19 cellular contexts compared by ENCODE assay signal in the genomic region with DNA sequence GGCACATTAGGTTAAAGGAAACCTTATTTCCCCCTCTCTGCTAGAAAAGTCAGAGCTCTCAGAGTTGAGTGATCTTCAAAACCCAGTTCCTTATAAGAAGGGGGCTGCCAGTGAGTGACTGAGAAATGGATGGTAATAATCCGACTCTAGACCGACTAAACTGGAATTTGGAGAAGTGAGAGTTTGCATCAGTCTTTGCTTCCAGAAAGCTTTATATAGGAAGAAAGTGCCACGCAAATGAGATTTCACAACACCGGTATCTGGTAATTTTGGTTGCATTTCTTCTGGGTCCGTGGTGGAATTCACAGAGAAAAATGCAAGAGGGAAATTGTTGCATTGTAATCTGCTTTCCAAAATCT.
A peak's percentile ranks its signal among the peaks of the same experiment; 100 is the strongest.
DNase-seq lines count a peak whose midpoint lies in the region; ATAC-seq and TF ChIP-seq lines count a peak whose summit lies in the region.
"Had no signal": no experiment of that assay in that cellular context is flagged by ENCODE, and none has a peak within 500 bp of the region (broad histone marks: within the 10 kb centered on the region; RNA-seq: fewer than 3 reads in every experiment).

No MANE protein-coding gene starts in this region.

- DNase-seq in heart right ventricle: no peak
- DNase-seq in right atrium auricular region (ENCODE audit: low spot score): no peak
- DNase-seq in SIG-M5 (lab: John Stamatoyannopoulos, UW): peak; percentile 67
- peak; percentile 25 for DNase-seq in superior temporal gyrus (ENCODE audit: extremely low spot score)
- DNase-seq in stimulated activated naive CD4-positive, alpha-beta T cell treated with Interleukin-2 at 50 U/mL for 16 hours (lab: John Stamatoyannopoulos, UW): no peak
- DNase-seq in GM13977 (ENCODE audit: low spot score): no peak
- DNase-seq: activated CD4-positive, alpha-beta T cell treated with anti-CD3 and anti-CD28 coated beads, Interleukin-2, amount 10 ng/mL, durations not matched to agents 24 days and 14 days; activated naive CD8-positive, alpha-beta T cell treated with anti-CD3 and anti-CD28 coated beads for 36 hours; Caco-2; kidney; mesenchymal stem cell; NCI-H187; NCI-H748 treated with DMSO at 0.1 percent for 48 hours; occipital lobe; T-helper 17 cell; upper lobe of left lung had no signal

- no peak for TF ChIP-seq CTCF in heart right ventricle (IDR thresholded peaks at IDR 0.05)
- TF ChIP-seq CTCF in right atrium auricular region (IDR thresholded peaks at IDR 0.05): no peak
- TF ChIP-seq CTCF in GM13977 (IDR thresholded peaks at IDR 0.05; ENCODE audit: extremely low read depth, insufficient read depth, missing control alignments): no peak

- in situ Hi-C loops in GM13977 (cut with MboI; ENCODE audit: low pct_unique_long_range_greater_than_20kb, low sequenced_read_pairs, unreplicated experiment): no loop called here

- H3K4me1 ChIP-seq in heart right ventricle (peaks cover 0 to 13% (median 0%) of the 10 kb centered on the region in 9 donors), right atrium auricular region (no peaks in the 10 kb centered on the region), iPS-18a (ENCODE audit: control insufficient read depth, low read depth, low read length) (peaks cover 33% of the 10 kb centered on the region)

- WGBS in heart right ventricle, 2 donors: 80% methylated on average over 5 of the region's 5 CpGs

- no peak overlapping the region for H3K4me3 ChIP-seq in heart right ventricle
- no peak overlapping the region for H3K4me3 ChIP-seq in right atrium auricular region
- H3K4me3 ChIP-seq in iPS-18a (ENCODE audit: low read length): peak overlapping the region; percentile 29
- H3K4me3 ChIP-seq: upper lobe of left lung had no signal

- peaks cover 0 to 31% (median 2%) of the 10 kb centered on the region in 7 donors for H3K27me3 ChIP-seq in heart right ventricle
- no peaks in the 10 kb centered on the region for H3K27me3 ChIP-seq in right atrium auricular region
- H3K27me3 ChIP-seq in iPS-18a (ENCODE audit: control insufficient read depth, insufficient read depth, low read length): no peaks in the 10 kb centered on the region
- H3K27me3 ChIP-seq: upper lobe of left lung had no signal

- no peaks in the 10 kb centered on the region for H3K36me3 ChIP-seq in heart right ventricle
- H3K36me3 ChIP-seq in right atrium auricular region: no peaks in the 10 kb centered on the region
- H3K36me3 ChIP-seq in iPS-18a (ENCODE audit: control insufficient read depth, low read depth, low read length): no peaks in the 10 kb centered on the region
- H3K36me3 ChIP-seq: upper lobe of left lung had no signal

- H3K9ac ChIP-seq in iPS-18a (ENCODE audit: low read length): no peak overlapping the region

- H3K9me3 ChIP-seq in heart right ventricle: no peaks in the 10 kb centered on the region
- no peaks in the 10 kb centered on the region for H3K9me3 ChIP-seq in right atrium auricular region
- H3K9me3 ChIP-seq in iPS-18a (ENCODE audit: control insufficient read depth, low read depth, low read length): no peaks in the 10 kb centered on the region
- H3K9me3 ChIP-seq: Caco-2, upper lobe of left lung had no signal

- intact Hi-C loops in heart right ventricle (cut with DNase I): loop anchor here in 1 of 10 donors (10.0 kb wide), 1 partner anchor 246 kb away; no protein-coding TSS in a partner anchor

- peak in 7 of 8 donors; percentile 19 to 74 (median 56) for ATAC-seq in heart right ventricle
- ATAC-seq in GM19463 (IDR thresholded peaks at IDR 0.05; ENCODE audit: unreplicated experiment): no peak
- ATAC-seq: activated T-helper 17 cell treated with anti-CD3 and anti-CD28 coated beads, Interleukin-2, amount 50 U/mL, for 72 hours; T-helper 17 cell had no signal

- H3K27ac ChIP-seq in heart right ventricle (peak overlapping the region in 1 of 10 donors; percentile 80), right atrium auricular region (no peak overlapping the region), iPS-18a (ENCODE audit: low read length) (no peak overlapping the region)

Comparison
In these comparisons a context has a peak if more than half of its experiments do, and no peak if none do; other contexts are left out.
1. DNase-seq: peak in SIG-M5 (single experiment) and superior temporal gyrus (single experiment); none in heart right ventricle (0 of 2), right atrium auricular region (single experiment), stimulated activated naive CD4-positive, alpha-beta T cell treated with Interleukin-2 at 50 U/mL for 16 hours (single experiment) and GM13977 (single experiment).